8 cellular contexts compared by ENCODE assay signal in the genomic region with DNA sequence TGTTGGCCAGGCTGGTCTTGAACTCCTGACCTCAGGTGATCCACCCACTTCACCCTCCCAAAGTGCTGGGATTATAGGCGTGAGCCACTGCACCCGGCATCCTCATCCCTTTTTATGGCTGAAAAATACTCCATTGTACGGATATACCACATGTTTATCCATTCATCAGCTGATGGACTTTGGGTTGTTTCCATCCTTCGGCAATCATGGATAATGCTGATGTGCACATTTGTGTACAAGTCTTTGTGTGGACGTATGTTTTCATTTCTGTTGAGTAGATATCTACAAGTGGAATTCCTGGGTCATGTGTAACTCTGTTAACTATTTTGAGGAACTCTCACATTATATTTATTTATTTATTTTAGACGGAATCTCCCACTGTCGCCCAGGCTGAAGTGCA. TPM values are rescaled to one million over a fixed set of nuclear protein-coding genes. Genes with fewer than 3 reads are reported as not detected.
"Had no signal": no experiment of that assay in that cellular context is flagged by ENCODE, and none has a peak within 500 bp of the region (broad histone marks: within the 10 kb centered on the region; RNA-seq: fewer than 3 reads in every experiment).

No MANE protein-coding gene starts in this region.

- H3K4me3 ChIP-seq: GM23338 had no signal

- FAIRE-seq: H1, H54, HTR-8/SVneo had no signal

- DNase-seq: H9, HCEC 1CT, KG1 had no signal

- ATAC-seq: GM23338 had no signal

- H3K4me2 ChIP-seq: GM23338 had no signal

RNA-seq across cellular contexts. Expression of gene UCMA, which starts 5.7 kb away (rescaled TPM):
- polyA plus RNA-seq: IgD-negative memory B cell had no signal
